In genomic region chr17:1867307-1867706, GRCh38 we compare ENCODE assay signal across 25 cellular contexts. TPM values are rescaled to one million over a fixed set of nuclear protein-coding genes. Genes with fewer than 3 reads are reported as not detected.
DNase-seq lines count a peak whose midpoint lies in the region; ATAC-seq and TF ChIP-seq lines count a peak whose summit lies in the region.
"Had no signal": no experiment of that assay in that cellular context is flagged by ENCODE, and none has a peak within 500 bp of the region (broad histone marks: within the 10 kb centered on the region; RNA-seq: fewer than 3 reads in every experiment).

No MANE protein-coding gene starts in this region.

- no peak overlapping the region for H3K4me3 Mint-ChIP-seq in activated CD8-positive, alpha-beta memory T cell treated with anti-CD3 and anti-CD28 coated beads, Interleukin-2, amount 10 ng/mL, durations not matched to agents 7 days and 5 days
- no peak overlapping the region for H3K4me3 Mint-ChIP-seq in stimulated activated naive CD8-positive, alpha-beta T cell treated with anti-CD3 and anti-CD28 coated beads, Interleukin-15, amount 100 ng/mL, for 72 hours
- H3K4me3 Mint-ChIP-seq in naive thymus-derived CD8-positive, alpha-beta T cell = no peak overlapping the region
- H3K4me3 Mint-ChIP-seq: CD8-positive, alpha-beta memory T cell had no signal

- TF ChIP-seq CTCF in hepatocyte (IDR thresholded peaks at IDR 0.05; ENCODE audit: poor library complexity) = no peak

- no peaks in the 10 kb centered on the region for H3K27me3 ChIP-seq in hepatocyte
- H3K27me3 ChIP-seq: BLaER1 treated with 17β-estradiol and CSF1 and Interleukin-3, amounts not matched to agents 10 nM and 100 nM had no signal

- 94% methylated on average over 3 of the region's 3 CpGs for WGBS in hepatocyte (ENCODE audit: low lambda C conversion rate, missing lambda C conversion rate)

- no peak overlapping the region for H3K4me2 ChIP-seq in hepatocyte
- H3K4me2 ChIP-seq: BLaER1 treated with 17β-estradiol and CSF1 and Interleukin-3, amounts not matched to agents 10 nM and 100 nM had no signal

- H3K9me2 ChIP-seq in hepatocyte (replicated peaks; ENCODE audit: insufficient read depth) = no peaks in the 10 kb centered on the region

- CTCF ChIA-PET in activated CD8-positive, alpha-beta memory T cell treated with anti-CD3 and anti-CD28 coated beads, Interleukin-2, amount 10 ng/mL, durations not matched to agents 7 days and 5 days (lab: Charles Lee) = interaction anchor here (1.3 to 2.3 kb wide), 2 partner anchors 150 to 391 kb away, joined by 3 to 13 read pairs; no protein-coding TSS in a partner anchor

- H3K36me3 Mint-ChIP-seq in activated CD8-positive, alpha-beta memory T cell treated with anti-CD3 and anti-CD28 coated beads, Interleukin-2, amount 10 ng/mL, durations not matched to agents 7 days and 5 days = peaks cover 28% of the 10 kb centered on the region
- H3K36me3 Mint-ChIP-seq in naive thymus-derived CD8-positive, alpha-beta T cell = peaks cover 0 to 24% (median 3%) of the 10 kb centered on the region in 3 donors

- H3K79me2 ChIP-seq in hepatocyte = no peaks in the 10 kb centered on the region

- no peak for ATAC-seq in activated CD8-positive, alpha-beta memory T cell treated with anti-CD3 and anti-CD28 coated beads, Interleukin-2, amount 10 ng/mL, durations not matched to agents 7 days and 5 days
- ATAC-seq in stimulated activated naive CD8-positive, alpha-beta T cell treated with anti-CD3 and anti-CD28 coated beads, Interleukin-15, amount 100 ng/mL, for 72 hours = no peak
- no peak for ATAC-seq in stimulated activated naive CD8-positive, alpha-beta T cell treated with anti-CD3 and anti-CD28 coated beads, Interleukin-15, Interleukin-2, amounts not matched to agents 100 U/mL and 50 U/mL, for 24 hours
- ATAC-seq in naive thymus-derived CD8-positive, alpha-beta T cell = no peak
- ATAC-seq: Panc1 had no signal

- H3K4me3 ChIP-seq in hepatocyte = no peak overlapping the region
- H3K4me3 ChIP-seq: BLaER1 treated with 17β-estradiol and CSF1 and Interleukin-3, amounts not matched to agents 10 nM and 100 nM; HAP-1 had no signal

- no peak overlapping the region for H3K27ac ChIP-seq in hepatocyte
- H3K27ac ChIP-seq: BLaER1 treated with 17β-estradiol and CSF1 and Interleukin-3, amounts not matched to agents 10 nM and 100 nM; RWPE1 had no signal

- H3K27me3 Mint-ChIP-seq in activated CD8-positive, alpha-beta memory T cell treated with anti-CD3 and anti-CD28 coated beads, Interleukin-2, amount 10 ng/mL, durations not matched to agents 7 days and 5 days = no peaks in the 10 kb centered on the region
- H3K27me3 Mint-ChIP-seq in stimulated activated naive CD8-positive, alpha-beta T cell treated with anti-CD3 and anti-CD28 coated beads, Interleukin-15, amount 100 ng/mL, for 72 hours = no peaks in the 10 kb centered on the region
- H3K27me3 Mint-ChIP-seq in naive thymus-derived CD8-positive, alpha-beta T cell = no peaks in the 10 kb centered on the region

- H3K9me3 Mint-ChIP-seq in activated CD8-positive, alpha-beta memory T cell treated with anti-CD3 and anti-CD28 coated beads, Interleukin-2, amount 10 ng/mL, durations not matched to agents 7 days and 5 days (ENCODE audit: low read depth) = no peaks in the 10 kb centered on the region
- H3K9me3 Mint-ChIP-seq in stimulated activated naive CD8-positive, alpha-beta T cell treated with anti-CD3 and anti-CD28 coated beads, Interleukin-15, amount 100 ng/mL, for 72 hours = no peaks in the 10 kb centered on the region
- no peaks in the 10 kb centered on the region for H3K9me3 Mint-ChIP-seq in naive thymus-derived CD8-positive, alpha-beta T cell
- H3K9me3 Mint-ChIP-seq: CD8-positive, alpha-beta memory T cell had no signal

- POLR2A ChIA-PET in naive thymus-derived CD8-positive, alpha-beta T cell (lab: Charles Lee) = interaction anchor here (0.6 kb wide), 1 partner anchor 145 kb away, joined by 5 read pairs; no protein-coding TSS in a partner anchor

- no peaks in the 10 kb centered on the region for H3K9me3 ChIP-seq in hepatocyte (ENCODE audit: low read depth)
- H3K9me3 ChIP-seq: BLaER1 treated with 17β-estradiol and CSF1 and Interleukin-3, amounts not matched to agents 10 nM and 100 nM; HAP-1 had no signal

- H3K4me1 Mint-ChIP-seq in activated CD8-positive, alpha-beta memory T cell treated with anti-CD3 and anti-CD28 coated beads, Interleukin-2, amount 10 ng/mL, durations not matched to agents 7 days and 5 days = peaks cover 33% of the 10 kb centered on the region
- H3K4me1 Mint-ChIP-seq in stimulated activated naive CD8-positive, alpha-beta T cell treated with anti-CD3 and anti-CD28 coated beads, Interleukin-15, amount 100 ng/mL, for 72 hours = peaks cover 38% of the 10 kb centered on the region
- peaks cover 12 to 36% (median 29%) of the 10 kb centered on the region in 4 donors for H3K4me1 Mint-ChIP-seq in naive thymus-derived CD8-positive, alpha-beta T cell

- no peaks in the 10 kb centered on the region for H3K36me3 ChIP-seq in hepatocyte (replicated peaks; ENCODE audit: insufficient read depth, low read depth)

- peak overlapping the region; percentile 31 for H3K27ac Mint-ChIP-seq in activated CD8-positive, alpha-beta memory T cell treated with anti-CD3 and anti-CD28 coated beads, Interleukin-2, amount 10 ng/mL, durations not matched to agents 7 days and 5 days
- peak overlapping the region; percentile 8 to 14 for H3K27ac Mint-ChIP-seq in stimulated activated naive CD8-positive, alpha-beta T cell treated with anti-CD3 and anti-CD28 coated beads, Interleukin-15, amount 100 ng/mL, for 72 hours
- peak overlapping the region in 6 of 10 donors; percentile 11 to 84 (median 42) for H3K27ac Mint-ChIP-seq in naive thymus-derived CD8-positive, alpha-beta T cell

- H2AFZ ChIP-seq in hepatocyte = no peak overlapping the region

- H3K4me1 ChIP-seq in hepatocyte (ENCODE audit: insufficient read depth) = no peaks in the 10 kb centered on the region
- H3K4me1 ChIP-seq: HAP-1 had no signal

- H4K20me1 ChIP-seq in hepatocyte (ENCODE audit: insufficient read depth, poor library complexity, severe bottlenecking) = no peaks in the 10 kb centered on the region

- no peak for DNase-seq in activated CD8-positive, alpha-beta memory T cell treated with anti-CD3 and anti-CD28 coated beads, Interleukin-2, amount 10 ng/mL, durations not matched to agents 7 days and 5 days
- DNase-seq in activated CD8-positive, alpha-beta memory T cell treated with anti-CD3 and anti-CD28 coated beads, Interleukin-2, amount 50 U/mL, for 48 hours = no peak
- DNase-seq in stimulated activated naive CD8-positive, alpha-beta T cell treated with anti-CD3 and anti-CD28 coated beads, Interleukin-15, amount 100 ng/mL, for 72 hours = no peak
- no peak for DNase-seq in stimulated activated naive CD8-positive, alpha-beta T cell treated with anti-CD3 and anti-CD28 coated beads, Interleukin-15, Interleukin-2, amounts not matched to agents 100 U/mL and 50 U/mL, for 24 hours
- no peak for DNase-seq in naive thymus-derived CD8-positive, alpha-beta T cell
- DNase-seq in NCI-H345 treated with DMSO at 0.1 percent for 48 hours (lab: John Stamatoyannopoulos, UW; ENCODE audit: unreplicated experiment) (no peak), DMS79 (lab: John Stamatoyannopoulos, UW) (no peak), hepatocyte (ENCODE audit: low spot score) (no peak)
- DNase-seq: CD8-positive, alpha-beta memory T cell; DMS 273 treated with DMSO at 0.1 percent for 48 hours; DMS79 treated with DMSO at 0.1 percent for 48 hours; GF-D8; GOT3; IMR-90; KG1; MM.1S; NCI-H2029 treated with DMSO at 0.1 percent for 48 hours; NCI-H2227 treated with DMSO at 0.1 percent for 48 hours; NCI-H510A; NCI-H69; SHP77 had no signal

RNA-seq across cellular contexts. Expression of gene RPA1, which starts 37.5 kb away (rescaled TPM):
- total RNA-seq in activated CD8-positive, alpha-beta memory T cell treated with anti-CD3 and anti-CD28 coated beads, Interleukin-2, amount 10 ng/mL, durations not matched to agents 7 days and 5 days = 100 to 1,000 TPM; 196 to 249 TPM
- 100 to 1,000 TPM; 104 to 105 TPM for total RNA-seq in naive thymus-derived CD8-positive, alpha-beta T cell
- 10 to 100 TPM; 79.4 to 89.7 (median 84.5) TPM for polyA plus RNA-seq in naive thymus-derived CD8-positive, alpha-beta T cell
- 15.2 and 17.6 TPM in 2 replicates for total RNA-seq in hepatocyte
- polyA plus RNA-seq in hepatocyte = 32.4 and 33.6 TPM in 2 replicates

RNA-seq across cellular contexts. Expression of gene SMYD4, which starts 37.6 kb away (rescaled TPM):
- 10 to 100 TPM; 34.7 to 45.4 TPM for total RNA-seq in activated CD8-positive, alpha-beta memory T cell treated with anti-CD3 and anti-CD28 coated beads, Interleukin-2, amount 10 ng/mL, durations not matched to agents 7 days and 5 days
- 10 to 100 TPM; 35.7 to 41.4 TPM for total RNA-seq in naive thymus-derived CD8-positive, alpha-beta T cell
- 10 to 100 TPM; 10.8 to 16.9 (median 12.7) TPM for polyA plus RNA-seq in naive thymus-derived CD8-positive, alpha-beta T cell
- total RNA-seq in hepatocyte = 8.7 and 11.4 TPM in 2 replicates
- polyA plus RNA-seq in hepatocyte = 8.5 and 9.5 TPM in 2 replicates
